Comparison of ENCODE assay signal across 8 cellular contexts in genomic region chr7:2554654-2555053, GRCh38. TPM values are rescaled to one million over a fixed set of nuclear protein-coding genes. Genes with fewer than 3 reads are reported as not detected.
A peak's percentile ranks its signal among the peaks of the same experiment; 100 is the strongest.
DNase-seq lines count a peak whose midpoint lies in the region; ATAC-seq and TF ChIP-seq lines count a peak whose summit lies in the region.

No MANE protein-coding gene starts in this region.

- H3K36me3 ChIP-seq in brain microvascular endothelial cell (replicated peaks) (no peaks in the 10 kb centered on the region), mesodermal cell (ENCODE audit: control insufficient read depth, insufficient read depth, low read length) (peaks cover 17% of the 10 kb centered on the region)

- H3K4me3 ChIP-seq in brain microvascular endothelial cell (ENCODE audit: low read depth, low read length) (peak overlapping the region; percentile 72), mesodermal cell (ENCODE audit: extremely low read depth, insufficient read depth, low read length, poor library complexity, severe bottlenecking) (peak overlapping the region; percentile 73)

- H3K27ac ChIP-seq in brain microvascular endothelial cell (no peak overlapping the region), mesodermal cell (ENCODE audit: low read depth, low read length, severe bottlenecking) (no peak overlapping the region)

- no peaks in the 10 kb centered on the region for H3K27me3 ChIP-seq in brain microvascular endothelial cell (replicated peaks)

- H3K4me1 ChIP-seq in mesodermal cell (ENCODE audit: control insufficient read depth, insufficient read depth, low read length, poor library complexity, severe bottlenecking), result peaks cover 15% of the 10 kb centered on the region

- 31 to 32% methylated on average over 9 to 10 of the region's 11 CpGs for WGBS in mesodermal cell (ENCODE audit: insufficient coverage in 2 of 2), 2 experiments

- peaks cover 4% of the 10 kb centered on the region for H3K9me3 ChIP-seq in mesodermal cell (ENCODE audit: control insufficient read depth, low read length)

- in situ Hi-C loops in brain microvascular endothelial cell (cut with HindIII; ENCODE audit: low pct_ligation_motif_present, low sequenced_read_pairs), result no loop called here

- TF ChIP-seq CTCF in brain microvascular endothelial cell (IDR thresholded peaks at IDR 0.05; ENCODE audit: low read depth, low read length, missing control alignments), result no peak

- peak; percentile 8 for ATAC-seq in HG03025 (IDR thresholded peaks at IDR 0.05; ENCODE audit: low FRiP score, unreplicated experiment)

- peak; percentile 18 for DNase-seq in AG08396 (ENCODE audit: low spot score)
- DNase-seq in brain microvascular endothelial cell, result no peak
- DNase-seq in AG08395 (ENCODE audit: low spot score), result no peak
- DNase-seq in mesenteric fat pad (ENCODE audit: low spot score), result no peak
- DNase-seq in NCI-H524 treated with DMSO at 0.1 percent for 48 hours (lab: John Stamatoyannopoulos, UW), result no peak
- DNase-seq in stimulated activated CD4-positive, alpha-beta T cell treated with anti-CD3 and anti-CD28 coated beads, Interleukin-4, amount 100 ng/mL, for 4 hours, result no peak

RNA-seq across cellular contexts. Expression of gene BRAT1, which starts 0.7 kb away (rescaled TPM):
- 30.2 TPM for polyA plus RNA-seq in mesodermal cell (2013, experiment 1 of 2)
- 23.1 TPM for polyA plus RNA-seq in mesodermal cell (2013, experiment 2 of 2)
- 29.8 TPM for total RNA-seq in mesenteric fat pad

RNA-seq across cellular contexts. Expression of gene IQCE, which starts 4.1 kb away (rescaled TPM):
- 9.3 TPM for polyA plus RNA-seq in mesodermal cell (2013, experiment 1 of 2)
- 9.6 TPM for polyA plus RNA-seq in mesodermal cell (2013, experiment 2 of 2)
- 14.4 TPM for total RNA-seq in mesenteric fat pad

RNA-seq across cellular contexts. Expression of gene LFNG, which starts 35.1 kb away (rescaled TPM):
- 20.5 TPM for polyA plus RNA-seq in mesodermal cell (2013, experiment 1 of 2)
- 13.8 TPM for polyA plus RNA-seq in mesodermal cell (2013, experiment 2 of 2)
- 43.8 TPM for total RNA-seq in mesenteric fat pad
